16 cellular contexts compared by ENCODE assay signal in genomic region chr2:66697346-66697745, GRCh38.
DNase-seq lines count a peak whose midpoint lies in the region; ATAC-seq, FAIRE-seq and TF ChIP-seq lines count a peak whose summit lies in the region.
"Had no signal": no experiment of that assay in that cellular context is flagged by ENCODE, and none has a peak within 500 bp of the region (broad histone marks: within the 10 kb centered on the region; RNA-seq: fewer than 3 reads in every experiment).

No MANE protein-coding gene starts in this region.

- H3K4me3 Mint-ChIP-seq in stimulated activated naive CD8-positive, alpha-beta T cell treated with anti-CD3 and anti-CD28 coated beads, Interleukin-15, amount 100 ng/mL, for 72 hours, result no peak overlapping the region
- H3K4me3 Mint-ChIP-seq: CD8-positive, alpha-beta memory T cell had no signal

- intact Hi-C loops in esophagus squamous epithelium (cut with DNase I), result no loop called here
- intact Hi-C loops in stomach (cut with DNase I; ENCODE audit: low total_unique reads), result no loop called here

- TF ChIP-seq CTCF in esophagus squamous epithelium (IDR thresholded peaks at IDR 0.05) (no peak), stomach (IDR thresholded peaks at IDR 0.05) (no peak)

- H3K9me3 Mint-ChIP-seq in stimulated activated naive CD8-positive, alpha-beta T cell treated with anti-CD3 and anti-CD28 coated beads, Interleukin-15, amount 100 ng/mL, for 72 hours, result no peaks in the 10 kb centered on the region

- peak; percentile 64 for DNase-seq in G401 (ENCODE audit: low spot score)
- no peak for DNase-seq in esophagus squamous epithelium (lab: John Stamatoyannopoulos, UW)
- no peak for DNase-seq in stomach
- no peak for DNase-seq in stimulated activated naive CD8-positive, alpha-beta T cell treated with anti-CD3 and anti-CD28 coated beads, Interleukin-15, amount 100 ng/mL, for 72 hours
- DNase-seq in urothelium cell line (ENCODE audit: low spot score), result no peak
- DNase-seq: 8988T; CD8-positive, alpha-beta memory T cell; MG63; NCI-H1105; NCI-H345 had no signal

- TF ChIP-seq EP300 in stomach (IDR thresholded peaks at IDR 0.05), result no peak

- in situ Hi-C loops in G401 (cut with HindIII; ENCODE audit: low sequenced_read_pairs), result no loop called here

- H3K27me3 ChIP-seq in esophagus squamous epithelium, result no peaks in the 10 kb centered on the region
- H3K27me3 ChIP-seq in muscle layer of duodenum (ENCODE audit: low read depth, low read length), result no peaks in the 10 kb centered on the region
- H3K27me3 ChIP-seq in stomach, result no peaks in the 10 kb centered on the region
- H3K27me3 ChIP-seq: BLaER1, MG63 had no signal

- H3K4me3 ChIP-seq in esophagus squamous epithelium (no peak overlapping the region), muscle layer of duodenum (ENCODE audit: low read depth in 1 of 2, low read length in 2 of 2) (no peak overlapping the region), stomach (no peak overlapping the region)
- H3K4me3 ChIP-seq: BLaER1, MG63 had no signal

- peaks cover 0 to 33% (median 8%) of the 10 kb centered on the region in 3 donors for H3K4me1 ChIP-seq in esophagus squamous epithelium
- H3K4me1 ChIP-seq in muscle layer of duodenum (ENCODE audit: control insufficient read depth in 1 of 2, insufficient read depth in 2 of 2, low read length in 2 of 2), result peaks cover 0 to 13% of the 10 kb centered on the region in 2 donors
- H3K4me1 ChIP-seq in stomach, result peaks cover 0 to 29% (median 13%) of the 10 kb centered on the region in 4 donors
- H3K4me1 ChIP-seq: BLaER1 had no signal

- H3K27me3 Mint-ChIP-seq in stimulated activated naive CD8-positive, alpha-beta T cell treated with anti-CD3 and anti-CD28 coated beads, Interleukin-15, amount 100 ng/mL, for 72 hours, result no peaks in the 10 kb centered on the region
- H3K27me3 Mint-ChIP-seq: CD8-positive, alpha-beta memory T cell had no signal

- H3K36me3 ChIP-seq in esophagus squamous epithelium (no peaks in the 10 kb centered on the region), muscle layer of duodenum (ENCODE audit: control insufficient read depth in 1 of 2, insufficient read depth in 2 of 2, low read length in 2 of 2) (no peaks in the 10 kb centered on the region), stomach (no peaks in the 10 kb centered on the region)
- H3K36me3 ChIP-seq: BLaER1, MG63 had no signal

- H3K4me1 Mint-ChIP-seq in stimulated activated naive CD8-positive, alpha-beta T cell treated with anti-CD3 and anti-CD28 coated beads, Interleukin-15, amount 100 ng/mL, for 72 hours, result no peaks in the 10 kb centered on the region
- H3K4me1 Mint-ChIP-seq: CD8-positive, alpha-beta memory T cell had no signal

- 48 to 57% methylated on average over 4 of the region's 4 CpGs for WGBS in esophagus squamous epithelium, 2 donors
- 56 to 61% (median 61%) methylated on average over 4 of the region's 4 CpGs for WGBS in stomach, 5 donors

- peak overlapping the region in 3 of 4 donors; percentile 48 to 79 (median 76) for H3K27ac ChIP-seq in esophagus squamous epithelium
- peak overlapping the region; percentile 78 for H3K27ac ChIP-seq in muscle layer of duodenum (ENCODE audit: low read length)
- H3K27ac ChIP-seq in stomach, result peak overlapping the region in 4 of 5 donors; percentile 36 to 73 (median 54)
- H3K27ac ChIP-seq: BLaER1 had no signal

- FAIRE-seq in urothelium cell line (lab: Jason Lieb, UNC), result no peak
- FAIRE-seq: H54, HepG2 had no signal

- TF ChIP-seq POLR2A in esophagus squamous epithelium (IDR thresholded peaks at IDR 0.05) (no peak), stomach (IDR thresholded peaks at IDR 0.05) (no peak)

- H3K27ac Mint-ChIP-seq in stimulated activated naive CD8-positive, alpha-beta T cell treated with anti-CD3 and anti-CD28 coated beads, Interleukin-15, amount 100 ng/mL, for 72 hours, result no peak overlapping the region
- H3K27ac Mint-ChIP-seq: CD8-positive, alpha-beta memory T cell had no signal

- no peaks in the 10 kb centered on the region for H3K9me3 ChIP-seq in esophagus squamous epithelium
- no peaks in the 10 kb centered on the region for H3K9me3 ChIP-seq in muscle layer of duodenum (ENCODE audit: control insufficient read depth in 1 of 2, low read length in 2 of 2)
- H3K9me3 ChIP-seq in stomach, result no peaks in the 10 kb centered on the region
- H3K9me3 ChIP-seq: BLaER1, MG63 had no signal

- ATAC-seq in GM21381 (IDR thresholded peaks at IDR 0.05; ENCODE audit: unreplicated experiment), result no peak
- no peak for ATAC-seq in GM19455 (IDR thresholded peaks at IDR 0.05; ENCODE audit: unreplicated experiment)
- ATAC-seq in stimulated activated naive CD8-positive, alpha-beta T cell treated with anti-CD3 and anti-CD28 coated beads, Interleukin-15, amount 100 ng/mL, for 72 hours, result no peak
- ATAC-seq: HepG2 had no signal
